Comparison of ENCODE assay signal across 2 cellular contexts in genomic region chrX:66035667-66036066, GRCh38.
TF ChIP-seq lines count a peak whose summit lies in the region.

No MANE protein-coding gene starts in this region.

TF ChIP-seq in GM23338, 12 proteins besides CTCF, POLR2A, EP300 and RAD21:
- no peak for TF ChIP-seq ZNF114 (CRISPR knock-in tag; IDR thresholded peaks at IDR 0.05)
- no peak for TF ChIP-seq POLR2AphosphoS5 (IDR thresholded peaks at IDR 0.05; ENCODE audit: low read depth)
- TF ChIP-seq CREB1 (CRISPR knock-in tag; IDR thresholded peaks at IDR 0.05; ENCODE audit: low read depth) = no peak
- TF ChIP-seq ZNF331 (CRISPR knock-in tag; IDR thresholded peaks at IDR 0.05; ENCODE audit: low read depth) = no peak
- TF ChIP-seq REST (IDR thresholded peaks at IDR 0.05; ENCODE audit: unreplicated experiment) = no peak
TF ChIP-seq in GM23338: peak in this region for 0.

TF ChIP-seq in K562, 482 proteins besides CTCF, POLR2A, EP300 and RAD21:
- TF ChIP-seq, protein P1, sequence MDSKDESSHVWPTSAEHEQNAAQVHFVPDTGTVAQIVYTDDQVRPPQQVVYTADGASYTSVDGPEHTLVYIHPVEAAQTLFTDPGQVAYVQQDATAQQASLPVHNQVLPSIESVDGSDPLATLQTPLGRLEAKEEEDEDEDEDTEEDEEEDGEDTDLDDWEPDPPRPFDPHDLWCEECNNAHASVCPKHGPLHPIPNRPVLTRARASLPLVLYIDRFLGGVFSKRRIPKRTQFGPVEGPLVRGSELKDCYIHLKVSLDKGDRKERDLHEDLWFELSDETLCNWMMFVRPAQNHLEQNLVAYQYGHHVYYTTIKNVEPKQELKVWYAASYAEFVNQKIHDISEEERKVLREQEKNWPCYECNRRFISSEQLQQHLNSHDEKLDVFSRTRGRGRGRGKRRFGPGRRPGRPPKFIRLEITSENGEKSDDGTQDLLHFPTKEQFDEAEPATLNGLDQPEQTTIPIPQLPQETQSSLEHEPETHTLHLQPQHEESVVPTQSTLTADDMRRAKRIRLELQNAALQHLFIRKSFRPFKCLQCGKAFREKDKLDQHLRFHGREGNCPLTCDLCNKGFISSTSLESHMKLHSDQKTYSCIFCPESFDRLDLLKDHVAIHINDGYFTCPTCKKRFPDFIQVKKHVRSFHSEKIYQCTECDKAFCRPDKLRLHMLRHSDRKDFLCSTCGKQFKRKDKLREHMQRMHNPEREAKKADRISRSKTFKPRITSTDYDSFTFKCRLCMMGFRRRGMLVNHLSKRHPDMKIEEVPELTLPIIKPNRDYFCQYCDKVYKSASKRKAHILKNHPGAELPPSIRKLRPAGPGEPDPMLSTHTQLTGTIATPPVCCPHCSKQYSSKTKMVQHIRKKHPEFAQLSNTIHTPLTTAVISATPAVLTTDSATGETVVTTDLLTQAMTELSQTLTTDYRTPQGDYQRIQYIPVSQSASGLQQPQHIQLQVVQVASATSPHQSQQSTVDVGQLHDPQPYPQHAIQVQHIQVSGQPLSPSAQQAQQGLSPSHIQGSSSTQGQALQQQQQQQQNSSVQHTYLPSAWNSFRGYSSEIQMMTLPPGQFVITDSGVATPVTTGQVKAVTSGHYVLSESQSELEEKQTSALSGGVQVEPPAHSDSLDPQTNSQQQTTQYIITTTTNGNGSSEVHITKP (IDR thresholded peaks at IDR 0.05; ENCODE audit: partially characterized antibody) = no peak
- no peak for TF ChIP-seq SAFB (IDR thresholded peaks at IDR 0.05; ENCODE audit: borderline replicate concordance, low read depth, low read length)
- TF ChIP-seq NFYB (IDR thresholded peaks at IDR 0.05; ENCODE audit: extremely low read depth, insufficient read length) = no peak
- no peak for TF ChIP-seq JUN (IDR thresholded peaks at IDR 0.05; ENCODE audit: borderline replicate concordance, low read depth, low read length)
- TF ChIP-seq JUN (CRISPR knock-in tag; IDR thresholded peaks at IDR 0.05; ENCODE audit: borderline replicate concordance) = no peak
- TF ChIP-seq POLR3A (IDR thresholded peaks at IDR 0.05; ENCODE audit: borderline replicate concordance, extremely low read depth, insufficient read depth, insufficient read length) = no peak
- no peak for TF ChIP-seq MAFF (IDR thresholded peaks at IDR 0.05; ENCODE audit: low read length)
- TF ChIP-seq MCM3 (IDR thresholded peaks at IDR 0.05) = no peak
- no peak for TF ChIP-seq ZZZ3 (IDR thresholded peaks at IDR 0.05)
- TF ChIP-seq, protein P2, sequence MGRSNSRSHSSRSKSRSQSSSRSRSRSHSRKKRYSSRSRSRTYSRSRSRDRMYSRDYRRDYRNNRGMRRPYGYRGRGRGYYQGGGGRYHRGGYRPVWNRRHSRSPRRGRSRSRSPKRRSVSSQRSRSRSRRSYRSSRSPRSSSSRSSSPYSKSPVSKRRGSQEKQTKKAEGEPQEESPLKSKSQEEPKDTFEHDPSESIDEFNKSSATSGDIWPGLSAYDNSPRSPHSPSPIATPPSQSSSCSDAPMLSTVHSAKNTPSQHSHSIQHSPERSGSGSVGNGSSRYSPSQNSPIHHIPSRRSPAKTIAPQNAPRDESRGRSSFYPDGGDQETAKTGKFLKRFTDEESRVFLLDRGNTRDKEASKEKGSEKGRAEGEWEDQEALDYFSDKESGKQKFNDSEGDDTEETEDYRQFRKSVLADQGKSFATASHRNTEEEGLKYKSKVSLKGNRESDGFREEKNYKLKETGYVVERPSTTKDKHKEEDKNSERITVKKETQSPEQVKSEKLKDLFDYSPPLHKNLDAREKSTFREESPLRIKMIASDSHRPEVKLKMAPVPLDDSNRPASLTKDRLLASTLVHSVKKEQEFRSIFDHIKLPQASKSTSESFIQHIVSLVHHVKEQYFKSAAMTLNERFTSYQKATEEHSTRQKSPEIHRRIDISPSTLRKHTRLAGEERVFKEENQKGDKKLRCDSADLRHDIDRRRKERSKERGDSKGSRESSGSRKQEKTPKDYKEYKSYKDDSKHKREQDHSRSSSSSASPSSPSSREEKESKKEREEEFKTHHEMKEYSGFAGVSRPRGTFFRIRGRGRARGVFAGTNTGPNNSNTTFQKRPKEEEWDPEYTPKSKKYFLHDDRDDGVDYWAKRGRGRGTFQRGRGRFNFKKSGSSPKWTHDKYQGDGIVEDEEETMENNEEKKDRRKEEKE (IDR thresholded peaks at IDR 0.05; ENCODE audit: borderline replicate concordance in 1 of 2, control insufficient read depth in 1 of 2, low read depth in 2 of 2, low read length in 1 of 2) = no peak
- no peak for TF ChIP-seq MED1 (CRISPR knock-in tag; IDR thresholded peaks at IDR 0.05; ENCODE audit: borderline replicate concordance)
- TF ChIP-seq, protein P3, sequence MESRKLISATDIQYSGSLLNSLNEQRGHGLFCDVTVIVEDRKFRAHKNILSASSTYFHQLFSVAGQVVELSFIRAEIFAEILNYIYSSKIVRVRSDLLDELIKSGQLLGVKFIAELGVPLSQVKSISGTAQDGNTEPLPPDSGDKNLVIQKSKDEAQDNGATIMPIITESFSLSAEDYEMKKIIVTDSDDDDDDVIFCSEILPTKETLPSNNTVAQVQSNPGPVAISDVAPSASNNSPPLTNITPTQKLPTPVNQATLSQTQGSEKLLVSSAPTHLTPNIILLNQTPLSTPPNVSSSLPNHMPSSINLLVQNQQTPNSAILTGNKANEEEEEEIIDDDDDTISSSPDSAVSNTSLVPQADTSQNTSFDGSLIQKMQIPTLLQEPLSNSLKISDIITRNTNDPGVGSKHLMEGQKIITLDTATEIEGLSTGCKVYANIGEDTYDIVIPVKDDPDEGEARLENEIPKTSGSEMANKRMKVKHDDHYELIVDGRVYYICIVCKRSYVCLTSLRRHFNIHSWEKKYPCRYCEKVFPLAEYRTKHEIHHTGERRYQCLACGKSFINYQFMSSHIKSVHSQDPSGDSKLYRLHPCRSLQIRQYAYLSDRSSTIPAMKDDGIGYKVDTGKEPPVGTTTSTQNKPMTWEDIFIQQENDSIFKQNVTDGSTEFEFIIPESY (CRISPR knock-in tag; IDR thresholded peaks at IDR 0.05) = no peak
- TF ChIP-seq TRIM24 (IDR thresholded peaks at IDR 0.05) = no peak
- no peak for TF ChIP-seq MYBL2 (IDR thresholded peaks at IDR 0.05; ENCODE audit: low read depth)
- no peak for TF ChIP-seq MYBL2 (CRISPR knock-in tag; IDR thresholded peaks at IDR 0.05; ENCODE audit: borderline replicate concordance)
- no peak for TF ChIP-seq ZNF316 (IDR thresholded peaks at IDR 0.05)
- TF ChIP-seq, protein P4, sequence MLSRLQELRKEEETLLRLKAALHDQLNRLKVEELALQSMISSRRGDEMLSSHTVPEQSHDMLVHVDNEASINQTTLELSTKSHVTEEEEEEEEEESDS (CRISPR knock-in tag; IDR thresholded peaks at IDR 0.05) = no peak
- TF ChIP-seq ZNF444 (CRISPR knock-in tag; IDR thresholded peaks at IDR 0.05) = no peak
- no peak for TF ChIP-seq SMC3 (conservative IDR thresholded peaks at IDR 0.05; ENCODE audit: insufficient read depth, low read depth, low read length)
- TF ChIP-seq CREB1 (IDR thresholded peaks at IDR 0.05) = no peak
- TF ChIP-seq CREB1 (CRISPR knock-in tag; IDR thresholded peaks at IDR 0.05) = no peak
- TF ChIP-seq TEAD4 (IDR thresholded peaks at IDR 0.05; ENCODE audit: low read length) = no peak
- no peak for TF ChIP-seq TEAD4 (CRISPR knock-in tag; IDR thresholded peaks at IDR 0.05; ENCODE audit: borderline replicate concordance)
